8 cellular contexts compared by ENCODE assay signal in genomic region chr7:135662123-135662372, GRCh38. TPM values are rescaled to one million over a fixed set of nuclear protein-coding genes. Genes with fewer than 3 reads are reported as not detected.
DNase-seq lines count a peak whose midpoint lies in the region; ATAC-seq and TF ChIP-seq lines count a peak whose summit lies in the region.

No MANE protein-coding gene starts in this region.

- POLR2A ChIA-PET in naive thymus-derived CD4-positive, alpha-beta T cell (lab: Charles Lee) = interaction anchor here (0.7 to 2.7 kb wide), 10 partner anchors 10 to 321 kb away, joined by 3 to 11 read pairs (median 4); partner anchors contain the start of gene CNOT4

- peak overlapping the region; percentile 47 to 95 (median 89) for H3K27ac Mint-ChIP-seq in naive thymus-derived CD4-positive, alpha-beta T cell

- no peaks in the 10 kb centered on the region for H3K27me3 Mint-ChIP-seq in naive thymus-derived CD4-positive, alpha-beta T cell

- peaks cover 6 to 15% of the 10 kb centered on the region in 2 donors for H3K4me1 ChIP-seq in naive thymus-derived CD4-positive, alpha-beta T cell (ENCODE audit: control insufficient read depth in 2 of 2, insufficient read depth in 2 of 2, low read length in 2 of 2)

- H3K4me3 Mint-ChIP-seq in naive thymus-derived CD4-positive, alpha-beta T cell = peak overlapping the region; percentile 86 to 98 (median 94)

- peaks cover 0 to 16% (median 7%) of the 10 kb centered on the region in 5 donors for H3K36me3 Mint-ChIP-seq in naive thymus-derived CD4-positive, alpha-beta T cell

- CTCF ChIA-PET in naive thymus-derived CD4-positive, alpha-beta T cell (lab: Charles Lee) = interaction anchor here (0.8 to 2.0 kb wide), 4 partner anchors 11 to 348 kb away, joined by 3 to 8 read pairs (median 6); no protein-coding TSS in a partner anchor

- peaks cover 32 to 49% (median 43%) of the 10 kb centered on the region in 7 donors for H3K4me1 Mint-ChIP-seq in naive thymus-derived CD4-positive, alpha-beta T cell

- no peak for DNase-seq in AG10803 (ENCODE audit: low read depth)
- no peak for DNase-seq in HL-60 (ENCODE audit: low read depth in 1 of 2, low spot score in 1 of 2)
- DNase-seq in caudate nucleus (lab: John Stamatoyannopoulos, UW) = peak in 2 of 61 donors; percentile 47 to 54
- no peak for DNase-seq in naive thymus-derived CD4-positive, alpha-beta T cell
- DNase-seq in DMS79 treated with DMSO at 0.1 percent for 48 hours (lab: John Stamatoyannopoulos, UW) = no peak
- no peak for DNase-seq in T1000 (lab: John Stamatoyannopoulos, UW)

- intact Hi-C loops in naive thymus-derived CD4-positive, alpha-beta T cell (cut with micrococcal nuclease) = loop anchor here (1.0 to 10.0 kb wide), 11 partner anchors 21 to 1345 kb away; partner anchors contain the start of genes AKR1B1 (in 2 of the 2), CNOT4 (in 2 of the 2), MTPN (in 2 of the 2) and NUP205 (in 2 of the 2)

- peak overlapping the region; percentile 61 for H3K4me3 ChIP-seq in AG10803 (ENCODE audit: low read length)
- peak overlapping the region; percentile 97 for H3K4me3 ChIP-seq in HL-60 (replicated peaks; ENCODE audit: insufficient read depth, low read length)
- peak overlapping the region; percentile 91 for H3K4me3 ChIP-seq in naive thymus-derived CD4-positive, alpha-beta T cell (ENCODE audit: low read length)

- H3K9me3 ChIP-seq in naive thymus-derived CD4-positive, alpha-beta T cell (ENCODE audit: control insufficient read depth in 2 of 3, low read length in 3 of 3) = no peaks in the 10 kb centered on the region

- H3K27me3 ChIP-seq in HL-60 (ENCODE audit: insufficient read depth, poor library complexity, severe bottlenecking) = no peaks in the 10 kb centered on the region
- H3K27me3 ChIP-seq in naive thymus-derived CD4-positive, alpha-beta T cell (ENCODE audit: control insufficient read depth in 2 of 2, insufficient read depth in 2 of 2, low read length in 2 of 2) = no peaks in the 10 kb centered on the region

- H3K27ac ChIP-seq in HL-60 (replicated peaks) (peak overlapping the region; percentile 89), caudate nucleus (ENCODE audit: low read depth, low read length) (peak overlapping the region; percentile 77)
- H3K27ac ChIP-seq in naive thymus-derived CD4-positive, alpha-beta T cell (ENCODE audit: low read depth, low read length) = peak overlapping the region; percentile 82

- peaks cover 0 to 7% (median 0%) of the 10 kb centered on the region in 11 donors for H3K9me3 Mint-ChIP-seq in naive thymus-derived CD4-positive, alpha-beta T cell

- ATAC-seq in naive thymus-derived CD4-positive, alpha-beta T cell = peak; percentile 10
- no peak for ATAC-seq in GM21723 (IDR thresholded peaks at IDR 0.05; ENCODE audit: unreplicated experiment)
- ATAC-seq in GM18907 (IDR thresholded peaks at IDR 0.05; ENCODE audit: unreplicated experiment) = no peak

- peaks cover 0 to 3% (median 0%) of the 10 kb centered on the region in 3 experiments for H3K36me3 ChIP-seq in naive thymus-derived CD4-positive, alpha-beta T cell (ENCODE audit: control insufficient read depth in 2 of 3, insufficient read depth in 3 of 3, low read length in 3 of 3)

- TF ChIP-seq CTCF in AG10803 (conservative IDR thresholded peaks at IDR 0.05; ENCODE audit: low read length) (no peak), HL-60 (IDR thresholded peaks at IDR 0.05; ENCODE audit: insufficient read depth, low read length) (no peak)

RNA-seq across cellular contexts. Expression of gene STMP1, which starts 0.3 kb away (rescaled TPM):
- total RNA-seq in naive thymus-derived CD4-positive, alpha-beta T cell = 10 to 100 TPM; 18.0 to 33.0 (median 24.7) TPM
- 10 to 100 TPM; 31.9 to 64.4 TPM for polyA plus RNA-seq in naive thymus-derived CD4-positive, alpha-beta T cell
